ENCODE assay signal across 1 cellular context in genomic region chr7:12030116-12030515, GRCh38.
TF ChIP-seq lines count a peak whose summit lies in the region.

No MANE protein-coding gene starts in this region.

TF ChIP-seq in IMR-90, 13 proteins besides CTCF, POLR2A, EP300 and RAD21 (continued from another document):
- TF ChIP-seq ELK1 (IDR thresholded peaks at IDR 0.05; ENCODE audit: borderline replicate concordance, low read depth, low read length) (no peak), USF2 (IDR thresholded peaks at IDR 0.05; ENCODE audit: low read depth, low read length) (no peak), BHLHE40 (IDR thresholded peaks at IDR 0.05; ENCODE audit: low read depth, low read length) (no peak), RFX5 (IDR thresholded peaks at IDR 0.05; ENCODE audit: low read depth, low read length) (no peak), MXI1 (IDR thresholded peaks at IDR 0.05; ENCODE audit: borderline replicate concordance, low read depth, low read length) (no peak), MAZ (IDR thresholded peaks at IDR 0.05; ENCODE audit: borderline replicate concordance, low read depth, low read length) (no peak), SMC3 (IDR thresholded peaks at IDR 0.05; ENCODE audit: low read depth, low read length) (no peak), NFE2L2 (IDR thresholded peaks at IDR 0.05; ENCODE audit: low read depth, low read length) (no peak)
